ENCODE assay signal across 8 cellular contexts in the genomic region with DNA sequence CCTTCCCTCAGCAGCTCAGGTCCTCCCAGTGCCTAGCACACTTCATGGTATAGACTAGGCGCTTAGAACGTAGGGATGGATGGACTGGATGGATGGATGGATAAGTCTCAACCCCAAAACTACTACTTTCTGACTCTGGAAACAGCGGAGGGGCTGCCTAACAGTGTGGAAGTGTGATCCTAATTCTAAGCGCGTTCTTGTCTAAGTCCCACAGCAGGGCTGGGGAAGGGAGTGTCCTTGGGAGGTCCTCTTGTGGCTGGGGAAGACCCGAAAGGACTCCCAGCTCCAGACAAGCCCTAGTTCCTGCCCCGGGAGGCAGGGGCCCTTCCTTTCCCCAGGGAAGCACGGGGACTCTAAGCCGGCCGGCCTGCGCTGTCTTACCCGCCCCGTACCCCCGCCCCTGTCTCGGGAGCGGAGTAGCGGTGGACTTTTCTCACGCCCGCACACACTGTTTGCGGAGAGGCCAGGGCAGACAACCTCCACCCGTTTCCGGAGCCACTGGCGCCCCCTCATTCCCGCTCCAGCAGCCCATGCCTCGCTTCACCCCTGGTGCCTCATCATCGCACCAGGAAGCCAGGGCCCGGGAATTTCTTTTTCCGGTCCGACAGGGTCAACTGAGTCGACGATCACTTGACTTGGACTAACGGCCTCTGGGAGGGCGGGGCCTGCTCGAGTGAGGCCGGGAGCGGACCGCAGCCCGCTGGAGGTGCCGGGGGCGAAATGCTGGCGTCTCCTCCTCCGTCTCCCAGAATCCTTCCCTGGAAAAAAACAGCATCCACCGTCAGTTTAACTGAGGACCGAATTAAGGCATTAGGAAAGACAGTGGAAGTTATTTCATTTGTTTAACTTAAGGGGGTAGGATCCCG.
DNase-seq lines count a peak whose midpoint lies in the region; ATAC-seq and TF ChIP-seq lines count a peak whose summit lies in the region.

No MANE protein-coding gene starts in this region.

- peaks cover 16% of the 10 kb centered on the region for H3K27me3 Mint-ChIP-seq in activated T-helper 1 cell treated with anti-CD3 and anti-CD28 coated beads, Interleukin-12 subunit alpha, Interleukin-12 subunit beta, Interleukin-2, Interleukin-4 antibody, amounts not matched to agents 30 ng/mL and 10 ng/mL and 1 ng/mL, durations not matched to agents 14 hours and 24 hours and 36 hours (ENCODE audit: insufficient read depth)
- H3K27me3 Mint-ChIP-seq in naive B cell: no peaks in the 10 kb centered on the region

- ATAC-seq in GM19372 (IDR thresholded peaks at IDR 0.05; ENCODE audit: low read depth, unreplicated experiment) (peak; percentile 79), naive B cell (ENCODE audit: low read depth in 2 of 2) (peak; percentile 46 to 64), GM19328 (IDR thresholded peaks at IDR 0.05; ENCODE audit: unreplicated experiment) (no peak)

- H3K4me1 Mint-ChIP-seq in activated T-helper 1 cell treated with anti-CD3 and anti-CD28 coated beads, Interleukin-12 subunit alpha, Interleukin-12 subunit beta, Interleukin-2, Interleukin-4 antibody, amounts not matched to agents 30 ng/mL and 10 ng/mL and 1 ng/mL, durations not matched to agents 14 hours and 24 hours and 36 hours (ENCODE audit: low read depth): peaks cover 8% of the 10 kb centered on the region
- peaks cover 7 to 15% (median 9%) of the 10 kb centered on the region in 3 donors for H3K4me1 Mint-ChIP-seq in naive B cell

- H3K4me3 Mint-ChIP-seq in activated T-helper 1 cell treated with anti-CD3 and anti-CD28 coated beads, Interleukin-12 subunit alpha, Interleukin-12 subunit beta, Interleukin-2, Interleukin-4 antibody, amounts not matched to agents 30 ng/mL and 10 ng/mL and 1 ng/mL, durations not matched to agents 14 hours and 24 hours and 36 hours: peak overlapping the region; percentile 56
- H3K4me3 Mint-ChIP-seq in naive B cell: peak overlapping the region; percentile 71 to 92 (median 84)

- peak overlapping the region; percentile 51 for H3K4me3 ChIP-seq in fibroblast of the aortic adventitia (ENCODE audit: low read depth, low read length)

- no peak for TF ChIP-seq CTCF in fibroblast of the aortic adventitia (IDR thresholded peaks at IDR 0.05; ENCODE audit: insufficient read depth, low read length)

- H3K9me3 Mint-ChIP-seq in activated T-helper 1 cell treated with anti-CD3 and anti-CD28 coated beads, Interleukin-12 subunit alpha, Interleukin-12 subunit beta, Interleukin-2, Interleukin-4 antibody, amounts not matched to agents 30 ng/mL and 10 ng/mL and 1 ng/mL, durations not matched to agents 14 hours and 24 hours and 36 hours: no peaks in the 10 kb centered on the region
- no peaks in the 10 kb centered on the region for H3K9me3 Mint-ChIP-seq in naive B cell

- no peak overlapping the region for H3K27ac Mint-ChIP-seq in activated T-helper 1 cell treated with anti-CD3 and anti-CD28 coated beads, Interleukin-12 subunit alpha, Interleukin-12 subunit beta, Interleukin-2, Interleukin-4 antibody, amounts not matched to agents 30 ng/mL and 10 ng/mL and 1 ng/mL, durations not matched to agents 14 hours and 24 hours and 36 hours
- peak overlapping the region in 4 of 6 donors; percentile 42 to 82 (median 66) for H3K27ac Mint-ChIP-seq in naive B cell

- intact Hi-C loops in activated T-helper 1 cell treated with anti-CD3 and anti-CD28 coated beads, Interleukin-12 subunit alpha, Interleukin-12 subunit beta, Interleukin-2, Interleukin-4 antibody, amounts not matched to agents 30 ng/mL and 10 ng/mL and 1 ng/mL, durations not matched to agents 14 hours and 24 hours and 36 hours (cut with micrococcal nuclease): no loop called here

- DNase-seq in AG20443 (ENCODE audit: low spot score) (peak; percentile 83), NCI-H2227 (lab: John Stamatoyannopoulos, UW; ENCODE audit: unreplicated experiment) (peak; percentile 75), fibroblast of the aortic adventitia (ENCODE audit: low read depth) (peak; percentile 67), naive B cell (peak; percentile 29), stromal cell of bone marrow (ENCODE audit: low read depth) (peak; percentile 77)
- peak; percentile 17 for DNase-seq in activated T-helper 1 cell treated with anti-CD3 and anti-CD28 coated beads, Interleukin-12 subunit alpha, Interleukin-12 subunit beta, Interleukin-2, Interleukin-4 antibody, amounts not matched to agents 30 ng/mL and 10 ng/mL and 1 ng/mL, durations not matched to agents 14 hours and 24 hours and 36 hours (ENCODE audit: low spot score)

- H3K36me3 Mint-ChIP-seq in activated T-helper 1 cell treated with anti-CD3 and anti-CD28 coated beads, Interleukin-12 subunit alpha, Interleukin-12 subunit beta, Interleukin-2, Interleukin-4 antibody, amounts not matched to agents 30 ng/mL and 10 ng/mL and 1 ng/mL, durations not matched to agents 14 hours and 24 hours and 36 hours (ENCODE audit: low read depth): no peaks in the 10 kb centered on the region
- H3K36me3 Mint-ChIP-seq in naive B cell: no peaks in the 10 kb centered on the region

Comparison
In these comparisons a context has a peak if more than half of its experiments do, and no peak if none do; other contexts are left out.
1. DNase-seq: peak in every context shown above with its lines; median percentile 83 in AG20443; 77 in stromal cell of bone marrow; 75 in NCI-H2227; 67 in fibroblast of the aortic adventitia; 29 in naive B cell; 17 in activated T-helper 1 cell treated with anti-CD3 and anti-CD28 coated beads, Interleukin-12 subunit alpha, Interleukin-12 subunit beta, Interleukin-2, Interleukin-4 antibody, amounts not matched to agents 30 ng/mL and 10 ng/mL and 1 ng/mL, durations not matched to agents 14 hours and 24 hours and 36 hours.